Comparison of ENCODE assay signal across 22 cellular contexts in genomic region chr17:66778531-66778930, GRCh38. TPM values are rescaled to one million over a fixed set of nuclear protein-coding genes. Genes with fewer than 3 reads are reported as not detected.
"Had no signal": no experiment of that assay in that cellular context is flagged by ENCODE, and none has a peak within 500 bp of the region (broad histone marks: within the 10 kb centered on the region; RNA-seq: fewer than 3 reads in every experiment).

No MANE protein-coding gene starts in this region.

- H3K27ac ChIP-seq: body of pancreas, foreskin keratinocyte, right atrium auricular region, transverse colon, vagina, VCaP had no signal

- H3K27ac Mint-ChIP-seq: activated CD4-positive, alpha-beta memory T cell treated with anti-CD3 and anti-CD28 coated beads, Interleukin-2, amount 10 ng/mL, durations not matched to agents 7 days and 5 days; activated naive CD8-positive, alpha-beta T cell treated with anti-CD3 and anti-CD28 coated beads for 36 hours; activated T-cell treated with anti-CD3 and anti-CD28 coated beads, Interleukin-2, amount 50 U/mL, for 72 hours; natural killer cell had no signal

- H3K9me3 ChIP-seq: body of pancreas, right atrium auricular region, transverse colon, vagina had no signal

- H3K4me3 Mint-ChIP-seq: activated CD4-positive, alpha-beta memory T cell treated with anti-CD3 and anti-CD28 coated beads, Interleukin-2, amount 10 ng/mL, durations not matched to agents 7 days and 5 days; activated naive CD8-positive, alpha-beta T cell treated with anti-CD3 and anti-CD28 coated beads for 36 hours; activated T-cell treated with anti-CD3 and anti-CD28 coated beads, Interleukin-2, amount 50 U/mL, for 72 hours; central memory CD8-positive, alpha-beta T cell; natural killer cell had no signal

- DNase-seq: activated CD4-positive, alpha-beta memory T cell treated with anti-CD3 and anti-CD28 coated beads, Interleukin-2, amount 10 ng/mL, durations not matched to agents 7 days and 5 days; activated gamma-delta T cell treated with Interleukin-2 at 50 U/mL for 16 hours; activated naive CD8-positive, alpha-beta T cell treated with anti-CD3 and anti-CD28 coated beads for 36 hours; activated T-cell treated with anti-CD3 and anti-CD28 coated beads, Interleukin-2, amount 50 U/mL, for 72 hours; body of pancreas; effector CD8-positive, alpha-beta T cell; glutamatergic neuron; kidney glomerular epithelial cell; left ventricle myocardium superior; natural killer cell; small intestine; stimulated activated CD4-positive, alpha-beta T cell treated with anti-CD3 and anti-CD28 coated beads, Interleukin-4, amount 100 ng/mL, for 24 hours; stimulated activated naive CD4-positive, alpha-beta T cell; T1000; transverse colon had no signal

- H3K36me3 Mint-ChIP-seq: natural killer cell had no signal

- H3K27me3 Mint-ChIP-seq: activated CD4-positive, alpha-beta memory T cell treated with anti-CD3 and anti-CD28 coated beads, Interleukin-2, amount 10 ng/mL, durations not matched to agents 7 days and 5 days; activated naive CD8-positive, alpha-beta T cell treated with anti-CD3 and anti-CD28 coated beads for 36 hours; central memory CD8-positive, alpha-beta T cell; progenitor cell of endocrine pancreas had no signal

- H3K4me1 ChIP-seq: foreskin keratinocyte, right atrium auricular region, transverse colon, vagina had no signal

- H3K4me3 ChIP-seq: body of pancreas, right atrium auricular region, transverse colon, vagina had no signal

- H3K27me3 ChIP-seq: body of pancreas, foreskin keratinocyte, right atrium auricular region, transverse colon, vagina had no signal

- FAIRE-seq: small intestine had no signal

- H3K36me3 ChIP-seq: right atrium auricular region had no signal

- H3K9me3 Mint-ChIP-seq: activated CD4-positive, alpha-beta memory T cell treated with anti-CD3 and anti-CD28 coated beads, Interleukin-2, amount 10 ng/mL, durations not matched to agents 7 days and 5 days; activated naive CD8-positive, alpha-beta T cell treated with anti-CD3 and anti-CD28 coated beads for 36 hours; activated T-cell treated with anti-CD3 and anti-CD28 coated beads, Interleukin-2, amount 50 U/mL, for 72 hours; central memory CD8-positive, alpha-beta T cell; natural killer cell had no signal

- H3K4me1 Mint-ChIP-seq: activated CD4-positive, alpha-beta memory T cell treated with anti-CD3 and anti-CD28 coated beads, Interleukin-2, amount 10 ng/mL, durations not matched to agents 7 days and 5 days; activated naive CD8-positive, alpha-beta T cell treated with anti-CD3 and anti-CD28 coated beads for 36 hours; central memory CD8-positive, alpha-beta T cell; natural killer cell had no signal

- ATAC-seq: activated T-cell treated with anti-CD3 and anti-CD28 coated beads, Interleukin-2, amount 50 U/mL, for 72 hours; body of pancreas; foreskin keratinocyte; left ventricle myocardium superior; natural killer cell had no signal

RNA-seq across cellular contexts. Expression of gene CACNG5, which starts 56.4 kb away (rescaled TPM):
- total RNA-seq: activated CD4-positive, alpha-beta memory T cell treated with anti-CD3 and anti-CD28 coated beads, Interleukin-2, amount 10 ng/mL, durations not matched to agents 7 days and 5 days; activated naive CD8-positive, alpha-beta T cell treated with anti-CD3 and anti-CD28 coated beads for 36 hours; activated T-cell treated with anti-CD3 and anti-CD28 coated beads, Interleukin-2, amount 50 U/mL, for 72 hours; foreskin keratinocyte; left ventricle myocardium superior; natural killer cell; omental fat pad; progenitor cell of endocrine pancreas; right atrium auricular region; vagina had no signal
- polyA plus RNA-seq: foreskin keratinocyte, small intestine had no signal
